In the genomic region with DNA sequence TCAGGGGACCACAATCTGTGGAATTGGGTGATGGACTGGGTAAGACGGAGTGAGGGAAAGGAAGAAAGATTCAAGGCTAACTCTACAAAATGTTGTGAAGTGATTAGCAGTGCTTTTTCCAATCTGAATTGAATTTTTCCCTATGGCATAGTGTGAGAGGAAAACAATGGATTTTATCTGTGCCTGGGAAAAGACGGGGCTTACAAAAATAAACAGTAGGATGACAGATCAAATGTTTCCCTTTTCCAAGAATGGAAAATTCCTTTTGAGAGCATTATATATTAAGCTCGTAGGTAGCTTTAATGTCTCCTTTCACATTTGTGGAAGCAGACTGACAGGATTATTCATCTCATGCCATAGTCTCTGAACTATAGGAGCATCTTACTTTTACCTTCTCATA, we compare ENCODE assay signal across 26 cellular contexts.
"Had no signal": no experiment of that assay in that cellular context is flagged by ENCODE, and none has a peak within 500 bp of the region (broad histone marks: within the 10 kb centered on the region; RNA-seq: fewer than 3 reads in every experiment).

No MANE protein-coding gene starts in this region.

- H3K4me1 Mint-ChIP-seq: nephron had no signal

- H3K4me3 Mint-ChIP-seq: activated naive CD8-positive, alpha-beta T cell treated with anti-CD3 and anti-CD28 coated beads, Interleukin-2, amount 10 ng/mL, durations not matched to agents 7 days and 5 days; nephron; stimulated activated naive CD8-positive, alpha-beta T cell treated with anti-CD3 and anti-CD28 coated beads, Interleukin-15, Interleukin-2, amounts not matched to agents 100 ng/mL and 50 ng/mL, for 24 hours had no signal

- H3K9me3 Mint-ChIP-seq: activated naive CD8-positive, alpha-beta T cell treated with anti-CD3 and anti-CD28 coated beads, Interleukin-2, amount 10 ng/mL, durations not matched to agents 7 days and 5 days; nephron; stimulated activated naive CD8-positive, alpha-beta T cell treated with anti-CD3 and anti-CD28 coated beads, Interleukin-15, Interleukin-2, amounts not matched to agents 100 ng/mL and 50 ng/mL, for 24 hours had no signal

- H3K4me3 ChIP-seq: ascending aorta, dorsolateral prefrontal cortex, left lung, lower lobe of right lung, mucosa of descending colon, ovary, right lobe of liver, thoracic aorta had no signal

- ATAC-seq: activated CD4-positive, CD25-positive, alpha-beta regulatory T cell treated with anti-CD3 and anti-CD28 coated beads, Interleukin-2, amount 50 U/mL, for 24 hours; left lung; lower lobe of right lung; mucosa of descending colon; right lobe of liver had no signal

- H3K27me3 Mint-ChIP-seq: activated naive CD8-positive, alpha-beta T cell treated with anti-CD3 and anti-CD28 coated beads, Interleukin-2, amount 10 ng/mL, durations not matched to agents 7 days and 5 days; progenitor cell of endocrine pancreas; stimulated activated naive CD8-positive, alpha-beta T cell treated with anti-CD3 and anti-CD28 coated beads, Interleukin-15, Interleukin-2, amounts not matched to agents 100 ng/mL and 50 ng/mL, for 24 hours had no signal

- H3K27ac Mint-ChIP-seq: activated naive CD8-positive, alpha-beta T cell treated with anti-CD3 and anti-CD28 coated beads, Interleukin-2, amount 10 ng/mL, durations not matched to agents 7 days and 5 days; nephron; progenitor cell of endocrine pancreas; stimulated activated naive CD8-positive, alpha-beta T cell treated with anti-CD3 and anti-CD28 coated beads, Interleukin-15, Interleukin-2, amounts not matched to agents 100 ng/mL and 50 ng/mL, for 24 hours had no signal

- DNase-seq: activated CD4-positive, alpha-beta T cell treated with anti-CD3 and anti-CD28 coated beads for 48 hours; activated CD4-positive, alpha-beta T cell treated with anti-CD3 and anti-CD28 coated beads, Interleukin-2, amount 50 U/mL, for 48 hours; activated CD8-positive, alpha-beta memory T cell treated with anti-CD3 and anti-CD28 coated beads for 24 hours; activated effector memory CD4-positive, alpha-beta T cell treated with Interleukin-2 at 50 U/mL for 16 hours; activated naive CD4-positive, alpha-beta T cell treated with Interleukin-2 at 50 U/mL for 16 hours; activated naive CD8-positive, alpha-beta T cell treated with anti-CD3 and anti-CD28 coated beads, Interleukin-2, amount 10 ng/mL, durations not matched to agents 7 days and 5 days; caudate nucleus; dorsolateral prefrontal cortex; effector memory CD4-positive, alpha-beta T cell; kidney glomerular epithelial cell; left lung; lower lobe of right lung; mesendoderm; mucosa of descending colon; ovary; right lobe of liver; stimulated activated CD4-positive, alpha-beta T cell treated with anti-CD3 and anti-CD28 coated beads, Interleukin-12 subunit alpha, Interleukin-12 subunit beta, amount 100 ng/mL, for 4 hours; stimulated activated CD4-positive, alpha-beta T cell treated with anti-CD3 and anti-CD28 coated beads, Interleukin-4, amount 100 ng/mL, for 1 hour; T-helper 9 cell; trophoblast cell had no signal
